Comparison of ENCODE assay signal across 8 cellular contexts in the genomic region with DNA sequence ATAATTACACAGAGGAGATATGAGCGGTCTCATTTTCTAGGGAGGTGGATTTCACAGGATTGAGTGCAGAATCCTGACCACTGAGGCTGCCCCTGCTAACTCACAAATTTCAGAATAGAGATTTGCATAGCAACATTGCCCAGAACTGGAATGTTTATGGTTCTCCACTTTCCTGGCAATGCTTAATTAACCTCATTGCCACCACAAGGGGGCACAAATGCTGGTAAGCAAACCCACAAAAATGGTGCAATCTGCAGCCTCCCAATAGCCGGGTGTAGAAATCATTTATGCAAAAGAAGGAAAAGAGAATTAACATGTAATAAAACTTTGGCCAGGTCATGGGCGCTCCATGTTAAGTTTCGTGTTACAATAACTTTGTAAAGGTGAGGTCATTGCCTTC.
DNase-seq lines count a peak whose midpoint lies in the region; ATAC-seq and TF ChIP-seq lines count a peak whose summit lies in the region.

No MANE protein-coding gene starts in this region.

- no CpG with 5 or more reads among the region's 4 CpGs for WGBS in mesendoderm (ENCODE audit: extremely low coverage, insufficient coverage, low lambda C conversion rate)

- H3K27me3 ChIP-seq in mesendoderm (ENCODE audit: insufficient read depth, low read length, poor library complexity), result no peaks in the 10 kb centered on the region

- no peak overlapping the region for H3K4ac ChIP-seq in mesendoderm (ENCODE audit: low read depth, low read length)

- ATAC-seq in GM18519 (IDR thresholded peaks at IDR 0.05; ENCODE audit: low FRiP score, unreplicated experiment) (peak; percentile 39), HG03469 (IDR thresholded peaks at IDR 0.05; ENCODE audit: unreplicated experiment) (no peak), HG02852 (IDR thresholded peaks at IDR 0.05; ENCODE audit: unreplicated experiment) (no peak)

- H3K36me3 ChIP-seq in mesendoderm (ENCODE audit: control insufficient read depth, insufficient read depth, low read length), result no peaks in the 10 kb centered on the region

- H3K79me1 ChIP-seq in mesendoderm (ENCODE audit: low read length), result no peaks in the 10 kb centered on the region

- no peak overlapping the region for H4K8ac ChIP-seq in mesendoderm (ENCODE audit: low read depth, low read length)

- no peaks in the 10 kb centered on the region for H3K79me2 ChIP-seq in mesendoderm (ENCODE audit: control insufficient read depth, insufficient read depth, low read length)

- no peak overlapping the region for H3K4me3 ChIP-seq in mesendoderm (ENCODE audit: low read length)

- DNase-seq in NCI-H524 treated with DMSO at 0.1 percent for 48 hours (lab: John Stamatoyannopoulos, UW) (peak; percentile 16), cerebellum (ENCODE audit: low spot score) (peak; percentile 17), mesendoderm (peak; percentile 53), NCI-H774 (lab: John Stamatoyannopoulos, UW) (no peak)

- no peak overlapping the region for H3K9ac ChIP-seq in mesendoderm (ENCODE audit: low read length)

- H2AK5ac ChIP-seq in mesendoderm (ENCODE audit: low read length), result no peak overlapping the region

- H2BK5ac ChIP-seq in mesendoderm (ENCODE audit: low read length), result no peak overlapping the region

- H3K23ac ChIP-seq in mesendoderm (ENCODE audit: low read length), result no peak overlapping the region

- H3K27ac ChIP-seq in C4-2B (no peak overlapping the region), mesendoderm (ENCODE audit: low read depth, low read length) (no peak overlapping the region)

- H3K4me1 ChIP-seq in mesendoderm (ENCODE audit: control insufficient read depth, low read depth, low read length), result no peaks in the 10 kb centered on the region

- no peak overlapping the region for H4K5ac ChIP-seq in mesendoderm (ENCODE audit: low read length)

- H3K4me2 ChIP-seq in mesendoderm (ENCODE audit: low read length), result no peak overlapping the region

- H3K18ac ChIP-seq in mesendoderm (ENCODE audit: low read length), result no peak overlapping the region

- TF ChIP-seq CTCF in C4-2B (conservative IDR thresholded peaks at IDR 0.05), result peak; percentile 81

- no peak overlapping the region for H2BK120ac ChIP-seq in mesendoderm (ENCODE audit: low read depth, low read length)

- no peak overlapping the region for H3K56ac ChIP-seq in mesendoderm (ENCODE audit: low read length)

- no peak overlapping the region for H2BK15ac ChIP-seq in mesendoderm (replicated peaks; ENCODE audit: low read depth)
